14 cellular contexts compared by ENCODE assay signal in genomic region chr4:91502365-91502764, GRCh38.
DNase-seq lines count a peak whose midpoint lies in the region; TF ChIP-seq lines count a peak whose summit lies in the region.
"Had no signal": no experiment of that assay in that cellular context is flagged by ENCODE, and none has a peak within 500 bp of the region (broad histone marks: within the 10 kb centered on the region; RNA-seq: fewer than 3 reads in every experiment).

No MANE protein-coding gene starts in this region.

- no peaks in the 10 kb centered on the region for H3K36me3 ChIP-seq in CD4-positive, alpha-beta memory T cell (ENCODE audit: insufficient read depth, low read length)
- H3K36me3 ChIP-seq in uterus: no peaks in the 10 kb centered on the region
- H3K36me3 ChIP-seq: esophagus squamous epithelium had no signal

- no peaks in the 10 kb centered on the region for H3K4me1 Mint-ChIP-seq in Calu3 (ENCODE audit: low read depth, unreplicated experiment)
- peaks cover 0 to 2% (median 0%) of the 10 kb centered on the region in 4 donors for H3K4me1 Mint-ChIP-seq in CD4-positive, alpha-beta memory T cell
- no peaks in the 10 kb centered on the region for H3K4me1 Mint-ChIP-seq in activated T-helper 1 cell treated with anti-CD3 and anti-CD28 coated beads, Interleukin-12 subunit alpha, Interleukin-12 subunit beta, Interleukin-2, Interleukin-4 antibody, amounts not matched to agents 30 ng/mL and 10 ng/mL and 1 ng/mL, durations not matched to agents 14 hours and 24 hours and 36 hours (ENCODE audit: low read depth)
- H3K4me1 Mint-ChIP-seq: stimulated activated naive CD8-positive, alpha-beta T cell treated with anti-CD3 and anti-CD28 coated beads, Interleukin-15, amount 100 ng/mL, for 72 hours had no signal

- no peak overlapping the region for H3K27ac Mint-ChIP-seq in Calu3 (ENCODE audit: unreplicated experiment)
- no peak overlapping the region for H3K27ac Mint-ChIP-seq in CD4-positive, alpha-beta memory T cell
- no peak overlapping the region for H3K27ac Mint-ChIP-seq in activated T-helper 1 cell treated with anti-CD3 and anti-CD28 coated beads, Interleukin-12 subunit alpha, Interleukin-12 subunit beta, Interleukin-2, Interleukin-4 antibody, amounts not matched to agents 30 ng/mL and 10 ng/mL and 1 ng/mL, durations not matched to agents 14 hours and 24 hours and 36 hours
- H3K27ac Mint-ChIP-seq: IgD-negative memory B cell; stimulated activated naive CD8-positive, alpha-beta T cell treated with anti-CD3 and anti-CD28 coated beads, Interleukin-15, amount 100 ng/mL, for 72 hours had no signal

- no peak overlapping the region for H3K4me3 ChIP-seq in CD4-positive, alpha-beta memory T cell (ENCODE audit: low read length in 2 of 2)
- H3K4me3 ChIP-seq in uterus: no peak overlapping the region
- H3K4me3 ChIP-seq: esophagus squamous epithelium had no signal

- intact Hi-C loops in Calu3 (cut with micrococcal nuclease; ENCODE audit: unreplicated experiment) (loop anchor here (1.0 to 10.0 kb wide), 4 partner anchors 138 to 1145 kb away; no protein-coding TSS in a partner anchor), uterus (cut with DNase I; ENCODE audit: low total_unique reads) (no loop called here)
- intact Hi-C loops in CD4-positive, alpha-beta memory T cell (cut with micrococcal nuclease): loop anchor here (10.0 kb wide), 1 partner anchor 62 kb away; no protein-coding TSS in a partner anchor
- intact Hi-C loops in activated T-helper 1 cell treated with anti-CD3 and anti-CD28 coated beads, Interleukin-12 subunit alpha, Interleukin-12 subunit beta, Interleukin-2, Interleukin-4 antibody, amounts not matched to agents 30 ng/mL and 10 ng/mL and 1 ng/mL, durations not matched to agents 14 hours and 24 hours and 36 hours (cut with micrococcal nuclease): no loop called here

- H3K27me3 ChIP-seq in CD4-positive, alpha-beta memory T cell (ENCODE audit: insufficient read depth, low read length): no peaks in the 10 kb centered on the region
- H3K27me3 ChIP-seq in uterus: no peaks in the 10 kb centered on the region
- H3K27me3 ChIP-seq: esophagus squamous epithelium had no signal

- DNase-seq in Calu3: peak; percentile 19
- DNase-seq in H4 (ENCODE audit: low spot score): peak; percentile 32
- DNase-seq in SK-MEL-5 (ENCODE audit: low read depth, low spot score): peak; percentile 34
- DNase-seq in iPS DF 4.7 (ENCODE audit: extremely low read depth, low spot score): peak; percentile 14
- no peak for DNase-seq in CD4-positive, alpha-beta memory T cell
- no peak for DNase-seq in uterus
- no peak for DNase-seq in activated CD4-positive, alpha-beta T cell treated with anti-CD3 and anti-CD28 coated beads, Interleukin-2, amount 50 U/mL, for 4 hours
- DNase-seq in activated T-helper 1 cell treated with anti-CD3 and anti-CD28 coated beads, Interleukin-12 subunit alpha, Interleukin-12 subunit beta, Interleukin-2, Interleukin-4 antibody, amounts not matched to agents 30 ng/mL and 10 ng/mL and 1 ng/mL, durations not matched to agents 14 hours and 24 hours and 36 hours (ENCODE audit: low spot score): no peak
- DNase-seq: amniotic stem cell; esophagus squamous epithelium; kidney; NCI-H510A; stimulated activated naive CD8-positive, alpha-beta T cell treated with anti-CD3 and anti-CD28 coated beads, Interleukin-15, amount 100 ng/mL, for 72 hours had no signal

- no peak overlapping the region for H3K4me3 Mint-ChIP-seq in Calu3 (ENCODE audit: low read depth, unreplicated experiment)
- no peak overlapping the region for H3K4me3 Mint-ChIP-seq in CD4-positive, alpha-beta memory T cell
- H3K4me3 Mint-ChIP-seq in activated T-helper 1 cell treated with anti-CD3 and anti-CD28 coated beads, Interleukin-12 subunit alpha, Interleukin-12 subunit beta, Interleukin-2, Interleukin-4 antibody, amounts not matched to agents 30 ng/mL and 10 ng/mL and 1 ng/mL, durations not matched to agents 14 hours and 24 hours and 36 hours: no peak overlapping the region
- H3K4me3 Mint-ChIP-seq: IgD-negative memory B cell; stimulated activated naive CD8-positive, alpha-beta T cell treated with anti-CD3 and anti-CD28 coated beads, Interleukin-15, amount 100 ng/mL, for 72 hours had no signal

- in situ Hi-C loops in SK-MEL-5 (cut with HindIII; ENCODE audit: low pct_unique_long_range_greater_than_20kb, low sequenced_read_pairs): no loop called here

- POLR2A ChIA-PET in CD4-positive, alpha-beta memory T cell (lab: Charles Lee; ENCODE audit: partially characterized antibody): no interaction called here

- no peak for TF ChIP-seq POLR2A in uterus (IDR thresholded peaks at IDR 0.05)

- CTCF ChIA-PET in Calu3 (lab: Charles Lee): no interaction called here
- CTCF ChIA-PET in CD4-positive, alpha-beta memory T cell (lab: Charles Lee; ENCODE audit: partially characterized antibody): no interaction called here

- H3K4me1 ChIP-seq in CD4-positive, alpha-beta memory T cell (ENCODE audit: insufficient read depth, low read length): no peaks in the 10 kb centered on the region
- no peaks in the 10 kb centered on the region for H3K4me1 ChIP-seq in uterus
- H3K4me1 ChIP-seq: esophagus squamous epithelium had no signal

- TF ChIP-seq CTCF in Calu3 (IDR thresholded peaks at IDR 0.05; ENCODE audit: unreplicated experiment): peak; percentile 31
- no peak for TF ChIP-seq CTCF in uterus (IDR thresholded peaks at IDR 0.05)

- H3K27ac ChIP-seq in CD4-positive, alpha-beta memory T cell (ENCODE audit: low read depth, low read length): no peak overlapping the region
- no peak overlapping the region for H3K27ac ChIP-seq in uterus
- H3K27ac ChIP-seq: esophagus squamous epithelium had no signal

- H3K9me3 ChIP-seq in CD4-positive, alpha-beta memory T cell (ENCODE audit: control insufficient read depth in 1 of 2, low read length in 2 of 2): no peaks in the 10 kb centered on the region
- H3K9me3 ChIP-seq in uterus: no peaks in the 10 kb centered on the region
- H3K9me3 ChIP-seq: esophagus squamous epithelium had no signal

- no TSS peak for BruUV-seq in Calu3 (replicated peaks; lab: Mats Ljungman, UMichigan)

- H3K36me3 Mint-ChIP-seq in Calu3 (ENCODE audit: insufficient read depth, unreplicated experiment): no peaks in the 10 kb centered on the region
- H3K36me3 Mint-ChIP-seq in CD4-positive, alpha-beta memory T cell: no peaks in the 10 kb centered on the region
- H3K36me3 Mint-ChIP-seq in activated T-helper 1 cell treated with anti-CD3 and anti-CD28 coated beads, Interleukin-12 subunit alpha, Interleukin-12 subunit beta, Interleukin-2, Interleukin-4 antibody, amounts not matched to agents 30 ng/mL and 10 ng/mL and 1 ng/mL, durations not matched to agents 14 hours and 24 hours and 36 hours (ENCODE audit: low read depth): no peaks in the 10 kb centered on the region
- H3K36me3 Mint-ChIP-seq: IgD-negative memory B cell had no signal

- H3K27me3 Mint-ChIP-seq in Calu3 (ENCODE audit: unreplicated experiment): no peaks in the 10 kb centered on the region
- no peaks in the 10 kb centered on the region for H3K27me3 Mint-ChIP-seq in CD4-positive, alpha-beta memory T cell
- no peaks in the 10 kb centered on the region for H3K27me3 Mint-ChIP-seq in activated T-helper 1 cell treated with anti-CD3 and anti-CD28 coated beads, Interleukin-12 subunit alpha, Interleukin-12 subunit beta, Interleukin-2, Interleukin-4 antibody, amounts not matched to agents 30 ng/mL and 10 ng/mL and 1 ng/mL, durations not matched to agents 14 hours and 24 hours and 36 hours (ENCODE audit: insufficient read depth)
- H3K27me3 Mint-ChIP-seq: IgD-negative memory B cell; stimulated activated naive CD8-positive, alpha-beta T cell treated with anti-CD3 and anti-CD28 coated beads, Interleukin-15, amount 100 ng/mL, for 72 hours had no signal

- H3K9me3 Mint-ChIP-seq in Calu3 (ENCODE audit: low read depth, unreplicated experiment): no peaks in the 10 kb centered on the region
- H3K9me3 Mint-ChIP-seq in CD4-positive, alpha-beta memory T cell: peaks cover 0 to 5% (median 3%) of the 10 kb centered on the region in 8 donors
- H3K9me3 Mint-ChIP-seq in activated T-helper 1 cell treated with anti-CD3 and anti-CD28 coated beads, Interleukin-12 subunit alpha, Interleukin-12 subunit beta, Interleukin-2, Interleukin-4 antibody, amounts not matched to agents 30 ng/mL and 10 ng/mL and 1 ng/mL, durations not matched to agents 14 hours and 24 hours and 36 hours: peaks cover 8% of the 10 kb centered on the region

Comparison
In these comparisons a context has a peak if more than half of its experiments do, and no peak if none do; other contexts are left out.
1. DNase-seq: peak in Calu3 (single experiment), H4 (single experiment), SK-MEL-5 (single experiment) and iPS DF 4.7 (single experiment); none in CD4-positive, alpha-beta memory T cell (0 of 5), uterus (0 of 2), activated CD4-positive, alpha-beta T cell treated with anti-CD3 and anti-CD28 coated beads, Interleukin-2, amount 50 U/mL, for 4 hours (0 of 2) and activated T-helper 1 cell treated with anti-CD3 and anti-CD28 coated beads, Interleukin-12 subunit alpha, Interleukin-12 subunit beta, Interleukin-2, Interleukin-4 antibody, amounts not matched to agents 30 ng/mL and 10 ng/mL and 1 ng/mL, durations not matched to agents 14 hours and 24 hours and 36 hours (single experiment).
2. intact Hi-C loops: an anchor here in Calu3 (1.0 to 10.0 kb wide) and CD4-positive, alpha-beta memory T cell (10.0 kb wide); none called in uterus and activated T-helper 1 cell treated with anti-CD3 and anti-CD28 coated beads, Interleukin-12 subunit alpha, Interleukin-12 subunit beta, Interleukin-2, Interleukin-4 antibody, amounts not matched to agents 30 ng/mL and 10 ng/mL and 1 ng/mL, durations not matched to agents 14 hours and 24 hours and 36 hours.